In the genomic region with DNA sequence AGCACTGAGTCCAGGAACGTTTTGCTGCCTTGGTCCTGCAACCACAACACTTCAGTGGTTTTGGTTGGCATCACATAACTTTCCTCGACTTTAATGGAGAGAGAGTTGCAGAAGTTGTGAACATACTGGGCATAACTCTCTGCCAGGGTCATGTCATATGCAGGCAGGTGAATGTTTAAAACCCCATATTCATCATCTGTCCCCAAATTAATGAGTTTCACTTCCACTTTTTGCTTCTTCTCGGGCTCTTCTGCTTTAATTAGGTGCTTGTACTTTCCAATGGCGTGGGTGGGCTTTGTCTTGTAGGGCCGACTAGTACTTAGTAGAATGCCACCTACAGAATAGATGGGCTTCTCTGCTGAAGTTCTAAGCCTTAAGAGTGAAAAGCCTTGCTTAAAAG, we compare ENCODE assay signal across 16 cellular contexts. TPM values are rescaled to one million over a fixed set of nuclear protein-coding genes. Genes with fewer than 3 reads are reported as not detected.
DNase-seq lines count a peak whose midpoint lies in the region; ATAC-seq lines count a peak whose summit lies in the region.
"Had no signal": no experiment of that assay in that cellular context is flagged by ENCODE, and none has a peak within 500 bp of the region (broad histone marks: within the 10 kb centered on the region; RNA-seq: fewer than 3 reads in every experiment).

No MANE protein-coding gene starts in this region.

- no peak overlapping the region for H3K4me2 ChIP-seq in neuronal stem cell (ENCODE audit: insufficient read depth, low read length, poor library complexity, severe bottlenecking)

- peak; percentile 94 for ATAC-seq in GM18909 (IDR thresholded peaks at IDR 0.05; ENCODE audit: poor library complexity, unreplicated experiment)
- peak; percentile 92 for ATAC-seq in GM21723 (IDR thresholded peaks at IDR 0.05; ENCODE audit: unreplicated experiment)
- peak; percentile 94 for ATAC-seq in HG03175 (IDR thresholded peaks at IDR 0.05; ENCODE audit: unreplicated experiment)
- ATAC-seq in Right ventricle myocardium inferior, result no peak
- ATAC-seq: activated naive CD4-positive, alpha-beta T cell treated with anti-CD3 and anti-CD28 coated beads, Interleukin-2, amount 50 U/mL, for 72 hours; heart left ventricle; Panc1 had no signal

- DNase-seq in kidney tubule cell (ENCODE audit: low spot score) (peak; percentile 26), neuronal stem cell (ENCODE audit: low spot score) (no peak), Right ventricle myocardium inferior (ENCODE audit: missing footprints) (no peak)
- no peak for DNase-seq in activated effector memory CD4-positive, alpha-beta T cell treated with Interleukin-2 at 50 U/mL for 16 hours
- DNase-seq in stimulated activated naive CD4-positive, alpha-beta T cell (lab: John Stamatoyannopoulos, UW), result no peak
- DNase-seq: activated CD4-positive, alpha-beta T cell treated with anti-CD3 and anti-CD28 coated beads for 1 hour; HCEC 1CT; heart left ventricle; NCI-H1048; sigmoid colon had no signal

- H3K4me3 ChIP-seq in neuronal stem cell (ENCODE audit: low read length in 2 of 2), result no peak overlapping the region
- H3K4me3 ChIP-seq: heart left ventricle, sigmoid colon had no signal

- H2BK120ac ChIP-seq in neuronal stem cell (ENCODE audit: low read depth, low read length), result no peak overlapping the region

- no peak overlapping the region for H2AFZ ChIP-seq in neuronal stem cell (ENCODE audit: low read length)

- no peaks in the 10 kb centered on the region for H3K27me3 ChIP-seq in neuronal stem cell (ENCODE audit: control insufficient read depth in 3 of 3, insufficient read depth in 3 of 3, low read depth in 1 of 3, low read length in 3 of 3)
- H3K27me3 ChIP-seq: sigmoid colon had no signal

- H4K91ac ChIP-seq in neuronal stem cell (ENCODE audit: low read depth, low read length, poor library complexity), result no peak overlapping the region

- no peak overlapping the region for H2BK12ac ChIP-seq in neuronal stem cell (ENCODE audit: low read length)

- no peaks in the 10 kb centered on the region for H3K4me1 ChIP-seq in neuronal stem cell (ENCODE audit: control insufficient read depth in 2 of 2, insufficient read depth in 1 of 2, low read depth in 1 of 2, low read length in 2 of 2)
- H3K4me1 ChIP-seq: heart left ventricle, sigmoid colon had no signal

- no peak overlapping the region for H2AK5ac ChIP-seq in neuronal stem cell (ENCODE audit: low read depth, low read length)

- no peaks in the 10 kb centered on the region for H3K9me3 ChIP-seq in neuronal stem cell (replicated peaks in 1 of 2; ENCODE audit: control insufficient read depth in 2 of 2, insufficient read depth in 1 of 2, low read depth in 1 of 2, low read length in 2 of 2)
- H3K9me3 ChIP-seq: heart left ventricle, sigmoid colon had no signal

- H2BK5ac ChIP-seq in neuronal stem cell (ENCODE audit: low read length), result no peak overlapping the region

- H3K23ac ChIP-seq in neuronal stem cell (ENCODE audit: low read depth, low read length, poor library complexity), result no peak overlapping the region

- WGBS in neuronal stem cell (ENCODE audit: extremely low coverage in 2 of 2, insufficient read length in 2 of 2, insufficient replicate concordance in 1 of 2), 2 donors, result no CpG with 5 or more reads among the region's 5 CpGs

- H3K4ac ChIP-seq in neuronal stem cell (ENCODE audit: low read length), result no peak overlapping the region

- H3K9ac ChIP-seq in neuronal stem cell (ENCODE audit: low read depth, low read length, poor library complexity), result no peak overlapping the region

- H3K36me3 ChIP-seq in neuronal stem cell (replicated peaks in 1 of 2; ENCODE audit: control insufficient read depth in 2 of 2, insufficient read depth in 2 of 2, low read length in 2 of 2), result no peaks in the 10 kb centered on the region
- H3K36me3 ChIP-seq: heart left ventricle, sigmoid colon had no signal

- intact Hi-C loops in Right ventricle myocardium inferior (cut with DNase I), result no loop called here

- H2BK15ac ChIP-seq in neuronal stem cell (ENCODE audit: low read length), result no peak overlapping the region

- no peak overlapping the region for H3K27ac ChIP-seq in neuronal stem cell (replicated peaks; ENCODE audit: low read length)
- H3K27ac ChIP-seq: heart left ventricle, sigmoid colon had no signal

- H3K14ac ChIP-seq in neuronal stem cell (ENCODE audit: low read length), result no peak overlapping the region

- H4K8ac ChIP-seq in neuronal stem cell (ENCODE audit: low read depth, low read length), result no peak overlapping the region

- H3K79me1 ChIP-seq in neuronal stem cell (ENCODE audit: low read depth, low read length), result no peaks in the 10 kb centered on the region

- H3K18ac ChIP-seq in neuronal stem cell (ENCODE audit: low read length), result no peak overlapping the region

RNA-seq across cellular contexts. Expression of a gene that starts 45.2 kb away (rescaled TPM):
- 0.53 TPM for polyA plus RNA-seq in neuronal stem cell (2013, experiment 1 of 2)
- 0.54 TPM for polyA plus RNA-seq in neuronal stem cell (2013, experiment 2 of 2)
- total RNA-seq in Right ventricle myocardium inferior, result 0.43 TPM
- total RNA-seq: dermis microvascular lymphatic vessel endothelial cell had no signal
